Comparison of ENCODE assay signal across 1 cellular context in the genomic region with DNA sequence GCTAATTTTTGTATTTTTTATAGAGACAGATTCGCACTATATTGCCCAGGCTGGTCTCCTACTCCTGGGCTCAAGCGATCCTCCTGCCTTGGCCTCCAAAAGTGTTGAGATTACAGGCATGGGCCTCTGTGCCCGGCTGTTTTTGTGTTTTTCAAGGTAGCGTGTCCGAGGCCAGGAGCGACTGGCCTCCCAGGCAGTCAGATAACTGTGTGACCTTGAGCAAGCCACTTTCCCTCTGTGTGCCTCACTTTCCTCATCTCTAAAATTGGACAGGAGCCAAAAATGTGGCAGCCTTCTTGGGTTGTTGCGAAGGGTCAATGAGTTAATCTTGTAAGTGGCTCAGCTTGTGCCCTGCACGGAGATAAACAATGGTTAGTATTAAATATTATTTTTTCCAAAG.
TF ChIP-seq lines count a peak whose summit lies in the region.

No MANE protein-coding gene starts in this region.

TF ChIP-seq in WTC11, 78 proteins besides CTCF, POLR2A, EP300 and RAD21 (continued from another document):
- TF ChIP-seq, protein P1, sequence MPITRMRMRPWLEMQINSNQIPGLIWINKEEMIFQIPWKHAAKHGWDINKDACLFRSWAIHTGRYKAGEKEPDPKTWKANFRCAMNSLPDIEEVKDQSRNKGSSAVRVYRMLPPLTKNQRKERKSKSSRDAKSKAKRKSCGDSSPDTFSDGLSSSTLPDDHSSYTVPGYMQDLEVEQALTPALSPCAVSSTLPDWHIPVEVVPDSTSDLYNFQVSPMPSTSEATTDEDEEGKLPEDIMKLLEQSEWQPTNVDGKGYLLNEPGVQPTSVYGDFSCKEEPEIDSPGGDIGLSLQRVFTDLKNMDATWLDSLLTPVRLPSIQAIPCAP (CRISPR knock-in tag; IDR thresholded peaks at IDR 0.05): no peak
- TF ChIP-seq, protein P2, sequence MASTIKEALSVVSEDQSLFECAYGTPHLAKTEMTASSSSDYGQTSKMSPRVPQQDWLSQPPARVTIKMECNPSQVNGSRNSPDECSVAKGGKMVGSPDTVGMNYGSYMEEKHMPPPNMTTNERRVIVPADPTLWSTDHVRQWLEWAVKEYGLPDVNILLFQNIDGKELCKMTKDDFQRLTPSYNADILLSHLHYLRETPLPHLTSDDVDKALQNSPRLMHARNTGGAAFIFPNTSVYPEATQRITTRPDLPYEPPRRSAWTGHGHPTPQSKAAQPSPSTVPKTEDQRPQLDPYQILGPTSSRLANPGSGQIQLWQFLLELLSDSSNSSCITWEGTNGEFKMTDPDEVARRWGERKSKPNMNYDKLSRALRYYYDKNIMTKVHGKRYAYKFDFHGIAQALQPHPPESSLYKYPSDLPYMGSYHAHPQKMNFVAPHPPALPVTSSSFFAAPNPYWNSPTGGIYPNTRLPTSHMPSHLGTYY (CRISPR knock-in tag; IDR thresholded peaks at IDR 0.05): no peak
- TF ChIP-seq, protein P3, sequence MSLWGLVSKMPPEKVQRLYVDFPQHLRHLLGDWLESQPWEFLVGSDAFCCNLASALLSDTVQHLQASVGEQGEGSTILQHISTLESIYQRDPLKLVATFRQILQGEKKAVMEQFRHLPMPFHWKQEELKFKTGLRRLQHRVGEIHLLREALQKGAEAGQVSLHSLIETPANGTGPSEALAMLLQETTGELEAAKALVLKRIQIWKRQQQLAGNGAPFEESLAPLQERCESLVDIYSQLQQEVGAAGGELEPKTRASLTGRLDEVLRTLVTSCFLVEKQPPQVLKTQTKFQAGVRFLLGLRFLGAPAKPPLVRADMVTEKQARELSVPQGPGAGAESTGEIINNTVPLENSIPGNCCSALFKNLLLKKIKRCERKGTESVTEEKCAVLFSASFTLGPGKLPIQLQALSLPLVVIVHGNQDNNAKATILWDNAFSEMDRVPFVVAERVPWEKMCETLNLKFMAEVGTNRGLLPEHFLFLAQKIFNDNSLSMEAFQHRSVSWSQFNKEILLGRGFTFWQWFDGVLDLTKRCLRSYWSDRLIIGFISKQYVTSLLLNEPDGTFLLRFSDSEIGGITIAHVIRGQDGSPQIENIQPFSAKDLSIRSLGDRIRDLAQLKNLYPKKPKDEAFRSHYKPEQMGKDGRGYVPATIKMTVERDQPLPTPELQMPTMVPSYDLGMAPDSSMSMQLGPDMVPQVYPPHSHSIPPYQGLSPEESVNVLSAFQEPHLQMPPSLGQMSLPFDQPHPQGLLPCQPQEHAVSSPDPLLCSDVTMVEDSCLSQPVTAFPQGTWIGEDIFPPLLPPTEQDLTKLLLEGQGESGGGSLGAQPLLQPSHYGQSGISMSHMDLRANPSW (CRISPR knock-in tag; conservative IDR thresholded peaks at IDR 0.05; ENCODE audit: low read depth): no peak
TF ChIP-seq in WTC11: peak in this region for 0.
